Comparison of ENCODE assay signal across 10 cellular contexts in genomic region chr2:174051741-174052638, GRCh38.
DNase-seq lines count a peak whose midpoint lies in the region; ATAC-seq and TF ChIP-seq lines count a peak whose summit lies in the region.
"Had no signal": no experiment of that assay in that cellular context is flagged by ENCODE, and none has a peak within 500 bp of the region (broad histone marks: within the 10 kb centered on the region; RNA-seq: fewer than 3 reads in every experiment).

No MANE protein-coding gene starts in this region.

- ATAC-seq in lower lobe of right lung, result peak; percentile 75 to 87
- no peak for ATAC-seq in HG03354 (IDR thresholded peaks at IDR 0.05; ENCODE audit: poor library complexity, severe bottlenecking, unreplicated experiment)

- no peaks in the 10 kb centered on the region for H3K9me3 Mint-ChIP-seq in activated naive CD4-positive, alpha-beta T cell treated with anti-CD3 and anti-CD28 coated beads for 36 hours

- TF ChIP-seq CTCF in AG09319 (IDR thresholded peaks at IDR 0.05; ENCODE audit: low read depth, low read length), result peak; percentile 7
- no peak for TF ChIP-seq CTCF in colonic mucosa (IDR thresholded peaks at IDR 0.05)
- no peak for TF ChIP-seq CTCF in lower lobe of right lung (IDR thresholded peaks at IDR 0.05)

- no peak overlapping the region for H3K27ac Mint-ChIP-seq in activated naive CD4-positive, alpha-beta T cell treated with anti-CD3 and anti-CD28 coated beads for 36 hours

- no peaks in the 10 kb centered on the region for H3K4me1 Mint-ChIP-seq in activated naive CD4-positive, alpha-beta T cell treated with anti-CD3 and anti-CD28 coated beads for 36 hours (ENCODE audit: low read depth)

- no peak overlapping the region for H3K4me3 Mint-ChIP-seq in activated naive CD4-positive, alpha-beta T cell treated with anti-CD3 and anti-CD28 coated beads for 36 hours

- H3K4me1 ChIP-seq in colonic mucosa (peaks cover 7% of the 10 kb centered on the region), lower lobe of right lung (peaks cover 14% of the 10 kb centered on the region)

- H3K27ac ChIP-seq in colonic mucosa (no peak overlapping the region), lower lobe of right lung (peak overlapping the region; percentile 48)

- no peak overlapping the region for H3K9ac ChIP-seq in colonic mucosa (ENCODE audit: low read depth in 2 of 2, low read length in 2 of 2)

- intact Hi-C loops in colonic mucosa (cut with DNase I), result no loop called here
- intact Hi-C loops in lower lobe of right lung (cut with DNase I), result no loop called here
- intact Hi-C loops in activated naive CD4-positive, alpha-beta T cell treated with anti-CD3 and anti-CD28 coated beads for 36 hours (cut with micrococcal nuclease), result no loop called here

- CTCF ChIA-PET in activated naive CD4-positive, alpha-beta T cell treated with anti-CD3 and anti-CD28 coated beads for 36 hours (lab: Charles Lee), result interaction anchor here (1.6 kb wide), 1 partner anchor 12 kb away, joined by 7 read pairs; no protein-coding TSS in a partner anchor

- peak; percentile 35 for DNase-seq in AG09319 (ENCODE audit: extremely low read depth, low read depth)
- DNase-seq in LoVo (ENCODE audit: low spot score), result peak; percentile 91
- DNase-seq in colonic mucosa, result peak; percentile 59
- DNase-seq in lower lobe of right lung, result no peak
- DNase-seq in activated CD4-positive, alpha-beta T cell treated with anti-CD3 and anti-CD28 coated beads, Interleukin-2, amount 50 U/mL, for 4 hours, result no peak
- DNase-seq in activated naive CD4-positive, alpha-beta T cell treated with anti-CD3 and anti-CD28 coated beads for 36 hours, result no peak
- no peak for DNase-seq in activated naive CD4-positive, alpha-beta T cell (lab: John Stamatoyannopoulos, UW)
- DNase-seq: activated gamma-delta T cell treated with Interleukin-2 at 50 U/mL for 16 hours, SHP77 had no signal

- H3K36me3 ChIP-seq in colonic mucosa (no peaks in the 10 kb centered on the region), lower lobe of right lung (no peaks in the 10 kb centered on the region)

- no peaks in the 10 kb centered on the region for H3K36me3 Mint-ChIP-seq in activated naive CD4-positive, alpha-beta T cell treated with anti-CD3 and anti-CD28 coated beads for 36 hours (ENCODE audit: low read depth)

- no peak overlapping the region for H3K4me3 ChIP-seq in colonic mucosa
- no peak overlapping the region for H3K4me3 ChIP-seq in lower lobe of right lung

- H3K9me3 ChIP-seq in colonic mucosa (no peaks in the 10 kb centered on the region), lower lobe of right lung (no peaks in the 10 kb centered on the region)

- H3K27me3 ChIP-seq in colonic mucosa, result no peaks in the 10 kb centered on the region
- no peaks in the 10 kb centered on the region for H3K27me3 ChIP-seq in lower lobe of right lung (ENCODE audit: low read depth)

- H3K27me3 Mint-ChIP-seq in activated naive CD4-positive, alpha-beta T cell treated with anti-CD3 and anti-CD28 coated beads for 36 hours (ENCODE audit: low read depth), result no peaks in the 10 kb centered on the region

Comparison
In these comparisons a context has a peak if more than half of its experiments do, and no peak if none do; other contexts are left out.
1. DNase-seq: peak in AG09319 (single experiment), LoVo (single experiment) and colonic mucosa (single experiment); none in lower lobe of right lung (single experiment), activated CD4-positive, alpha-beta T cell treated with anti-CD3 and anti-CD28 coated beads, Interleukin-2, amount 50 U/mL, for 4 hours (0 of 2), activated naive CD4-positive, alpha-beta T cell treated with anti-CD3 and anti-CD28 coated beads for 36 hours (single experiment) and activated naive CD4-positive, alpha-beta T cell (0 of 4).